Comparison of ENCODE assay signal across 8 cellular contexts in genomic region chr9:36765468-36766341, GRCh38.
A peak's percentile ranks its signal among the peaks of the same experiment; 100 is the strongest.
DNase-seq lines count a peak whose midpoint lies in the region; ATAC-seq, FAIRE-seq and TF ChIP-seq lines count a peak whose summit lies in the region.

No MANE protein-coding gene starts in this region.

- ATAC-seq in GM18511 (IDR thresholded peaks at IDR 0.05; ENCODE audit: unreplicated experiment): peak; percentile 99
- ATAC-seq in HG02970 (IDR thresholded peaks at IDR 0.05; ENCODE audit: low FRiP score, unreplicated experiment): peak; percentile 96
- peak; percentile 98 for ATAC-seq in central memory CD8-positive, alpha-beta T cell (replicated peaks; ENCODE audit: extremely low read depth, poor library complexity, severe bottlenecking)
- ATAC-seq in right lobe of liver: peak; percentile 83 to 90 (median 86)

- intact Hi-C loops in right lobe of liver (cut with DNase I): no loop called here

- no peak for TF ChIP-seq POLR2A in right lobe of liver (IDR thresholded peaks at IDR 0.05)
- TF ChIP-seq POLR2A in H54 (IDR thresholded peaks at IDR 0.05; ENCODE audit: low read depth, low read length): no peak

- H3K9me3 ChIP-seq in WERI-Rb-1 (ENCODE audit: severe bottlenecking) (no peaks in the 10 kb centered on the region), right lobe of liver (no peaks in the 10 kb centered on the region)

- H3K27me3 Mint-ChIP-seq in central memory CD8-positive, alpha-beta T cell: peaks cover 9% of the 10 kb centered on the region

- DNase-seq in NCI-H2081 (lab: John Stamatoyannopoulos, UW) (peak; percentile 91 to 97), WERI-Rb-1 (peak; percentile 25), right lobe of liver (peak in 2 of 3 donors; percentile 52 to 58), H54 (ENCODE audit: insufficient read length, low spot score) (no peak)
- peak; percentile 73 to 86 for DNase-seq in central memory CD8-positive, alpha-beta T cell (ENCODE audit: low spot score in 2 of 2)
- peak; percentile 80 to 84 for DNase-seq in stimulated activated CD4-positive, alpha-beta T cell treated with anti-CD3 and anti-CD28 coated beads, Interleukin-4, amount 100 ng/mL, for 48 hours (ENCODE audit: low read depth in 2 of 2)

- H3K4me1 Mint-ChIP-seq in central memory CD8-positive, alpha-beta T cell: peaks cover 5% of the 10 kb centered on the region

- WGBS in right lobe of liver (ENCODE audit: insufficient coverage, low coverage, low lambda C conversion rate, missing lambda C conversion rate): 39% methylated on average over 10 of the region's 37 CpGs

- no peaks in the 10 kb centered on the region for H3K36me3 ChIP-seq in WERI-Rb-1
- H3K36me3 ChIP-seq in right lobe of liver: no peaks in the 10 kb centered on the region

- H3K36me3 Mint-ChIP-seq in central memory CD8-positive, alpha-beta T cell (ENCODE audit: insufficient read depth): no peaks in the 10 kb centered on the region

- FAIRE-seq in H54 (lab: Jason Lieb, UNC): no peak

- H3K4me3 ChIP-seq in WERI-Rb-1 (ENCODE audit: low read depth, low read length): no peak overlapping the region
- H3K4me3 ChIP-seq in right lobe of liver: peak overlapping the region in 1 of 3 donors; percentile 25

- no peak for TF ChIP-seq CTCF in WERI-Rb-1 (IDR thresholded peaks at IDR 0.05; ENCODE audit: low read depth, low read length)
- no peak for TF ChIP-seq CTCF in right lobe of liver (IDR thresholded peaks at IDR 0.05)

- peak overlapping the region; percentile 24 for H3K27ac Mint-ChIP-seq in central memory CD8-positive, alpha-beta T cell (ENCODE audit: low read depth)

- no peak overlapping the region for H3K4me3 Mint-ChIP-seq in central memory CD8-positive, alpha-beta T cell

- H3K4me1 ChIP-seq in right lobe of liver: no peaks in the 10 kb centered on the region

- H3K27me3 ChIP-seq in WERI-Rb-1 (ENCODE audit: insufficient read depth, low read depth, severe bottlenecking) (no peaks in the 10 kb centered on the region), right lobe of liver (no peaks in the 10 kb centered on the region)

- H3K27ac ChIP-seq in WERI-Rb-1: peak overlapping the region; percentile 20; the same call in 1 of the 2 replicates
- no peak overlapping the region for H3K27ac ChIP-seq in right lobe of liver

- H3K9me3 Mint-ChIP-seq in central memory CD8-positive, alpha-beta T cell: no peaks in the 10 kb centered on the region
